Comparison of ENCODE assay signal across 19 cellular contexts in genomic region chr15:83794209-83794608, GRCh38.
DNase-seq lines count a peak whose midpoint lies in the region; TF ChIP-seq lines count a peak whose summit lies in the region.
"Had no signal": no experiment of that assay in that cellular context is flagged by ENCODE, and none has a peak within 500 bp of the region (broad histone marks: within the 10 kb centered on the region; RNA-seq: fewer than 3 reads in every experiment).

No MANE protein-coding gene starts in this region.

- H3K9me3 Mint-ChIP-seq in activated CD4-positive, alpha-beta T cell treated with anti-CD3 and anti-CD28 coated beads, Interleukin-2, amount 10 ng/mL, durations not matched to agents 24 days and 14 days, result no peaks in the 10 kb centered on the region
- H3K9me3 Mint-ChIP-seq: CD4-positive, alpha-beta T cell had no signal

- no peaks in the 10 kb centered on the region for H3K27me3 Mint-ChIP-seq in activated CD4-positive, alpha-beta T cell treated with anti-CD3 and anti-CD28 coated beads, Interleukin-2, amount 10 ng/mL, durations not matched to agents 24 days and 14 days

- DNase-seq in activated CD4-positive, alpha-beta T cell treated with anti-CD3 and anti-CD28 coated beads, Interleukin-2, amount 10 ng/mL, durations not matched to agents 24 days and 14 days, result peak; percentile 2
- no peak for DNase-seq in activated CD4-positive, alpha-beta T cell treated with anti-CD3 and anti-CD28 coated beads for 1 hour
- DNase-seq in choroid plexus epithelial cell (ENCODE audit: low read depth) (peak; percentile 34), kidney tubule cell (ENCODE audit: low spot score) (peak; percentile 13), NCI-H345 (lab: John Stamatoyannopoulos, UW) (no peak), amniotic stem cell (lab: John Stamatoyannopoulos, UW) (no peak)
- no peak for DNase-seq in stimulated activated naive CD4-positive, alpha-beta T cell (lab: John Stamatoyannopoulos, UW)
- DNase-seq: AML-193; BE2C; CD4-positive, alpha-beta T cell; CD8-positive, alpha-beta memory T cell; DMS53; DMS79 treated with DMSO at 0.1 percent for 48 hours; GF-D8; GM23248; H7; HCEC 1CT had no signal

- no peak overlapping the region for H3K4me3 ChIP-seq in choroid plexus epithelial cell (ENCODE audit: low read depth, low read length)
- H3K4me3 ChIP-seq: BLaER1 treated with 17β-estradiol and CSF1 and Interleukin-3, amounts not matched to agents 10 nM and 100 nM; GM23248 had no signal

- no peak for TF ChIP-seq CTCF in choroid plexus epithelial cell (conservative IDR thresholded peaks at IDR 0.05; ENCODE audit: low read depth, low read length)

- H3K27ac Mint-ChIP-seq in activated CD4-positive, alpha-beta T cell treated with anti-CD3 and anti-CD28 coated beads, Interleukin-2, amount 10 ng/mL, durations not matched to agents 24 days and 14 days, result no peak overlapping the region
- H3K27ac Mint-ChIP-seq: CD4-positive, alpha-beta T cell; CD8-positive, alpha-beta memory T cell had no signal

- H3K4me3 Mint-ChIP-seq in activated CD4-positive, alpha-beta T cell treated with anti-CD3 and anti-CD28 coated beads, Interleukin-2, amount 10 ng/mL, durations not matched to agents 24 days and 14 days, result no peak overlapping the region
- H3K4me3 Mint-ChIP-seq: CD14-positive monocyte; CD4-positive, alpha-beta T cell; CD8-positive, alpha-beta memory T cell had no signal

- intact Hi-C loops in activated CD4-positive, alpha-beta T cell treated with anti-CD3 and anti-CD28 coated beads, Interleukin-2, amount 10 ng/mL, durations not matched to agents 24 days and 14 days (cut with micrococcal nuclease), result no loop called here

- no peaks in the 10 kb centered on the region for H3K36me3 Mint-ChIP-seq in activated CD4-positive, alpha-beta T cell treated with anti-CD3 and anti-CD28 coated beads, Interleukin-2, amount 10 ng/mL, durations not matched to agents 24 days and 14 days (ENCODE audit: low read depth)
- H3K36me3 Mint-ChIP-seq: CD14-positive monocyte; CD8-positive, alpha-beta memory T cell had no signal

- no peaks in the 10 kb centered on the region for H3K4me1 Mint-ChIP-seq in activated CD4-positive, alpha-beta T cell treated with anti-CD3 and anti-CD28 coated beads, Interleukin-2, amount 10 ng/mL, durations not matched to agents 24 days and 14 days
- H3K4me1 Mint-ChIP-seq: CD14-positive monocyte; CD8-positive, alpha-beta memory T cell had no signal

Comparison
In these comparisons a context has a peak if more than half of its experiments do, and no peak if none do; other contexts are left out.
1. DNase-seq: peak in activated CD4-positive, alpha-beta T cell treated with anti-CD3 and anti-CD28 coated beads, Interleukin-2, amount 10 ng/mL, durations not matched to agents 24 days and 14 days (single experiment), choroid plexus epithelial cell (single experiment) and kidney tubule cell (single experiment); none in activated CD4-positive, alpha-beta T cell treated with anti-CD3 and anti-CD28 coated beads for 1 hour (single experiment), stimulated activated naive CD4-positive, alpha-beta T cell (0 of 6), NCI-H345 (single experiment) and amniotic stem cell (single experiment).